21 cellular contexts compared by ENCODE assay signal in genomic region chr6:53822355-53823115, GRCh38. TPM values are rescaled to one million over a fixed set of nuclear protein-coding genes. Genes with fewer than 3 reads are reported as not detected.
DNase-seq lines count a peak whose midpoint lies in the region; ATAC-seq, FAIRE-seq and TF ChIP-seq lines count a peak whose summit lies in the region.
"Had no signal": no experiment of that assay in that cellular context is flagged by ENCODE, and none has a peak within 500 bp of the region (broad histone marks: within the 10 kb centered on the region; RNA-seq: fewer than 3 reads in every experiment).

No MANE protein-coding gene starts in this region.

- no peak overlapping the region for H3K23ac ChIP-seq in neuronal stem cell (ENCODE audit: low read depth, low read length, poor library complexity)

- H3K27ac Mint-ChIP-seq in nephron: peak overlapping the region; percentile 60 to 89 (median 61)

- no peak for ATAC-seq in HepG2
- no peak for ATAC-seq in right lobe of liver
- no peak for ATAC-seq in pancreas
- no peak for ATAC-seq in GM21367 (IDR thresholded peaks at IDR 0.05; ENCODE audit: unreplicated experiment)
- ATAC-seq: A549 had no signal

- H3K4me3 Mint-ChIP-seq in nephron: peak overlapping the region in 1 of 3 experiments; percentile 4
- H3K4me3 Mint-ChIP-seq: CD4-positive, alpha-beta memory T cell had no signal

- H4K20me1 ChIP-seq in HepG2 (ENCODE audit: insufficient read depth, low read length): peaks cover 4% of the 10 kb centered on the region

- no peak overlapping the region for H2AK5ac ChIP-seq in neuronal stem cell (ENCODE audit: low read depth, low read length)

- no peaks in the 10 kb centered on the region for H3K27me3 Mint-ChIP-seq in nephron (ENCODE audit: low read depth)
- H3K27me3 Mint-ChIP-seq: CD4-positive, alpha-beta memory T cell had no signal

- TF ChIP-seq RAD21 in HepG2 (CRISPR knock-in tag; IDR thresholded peaks at IDR 0.05): no peak

- H3K79me1 ChIP-seq in neuronal stem cell (ENCODE audit: low read depth, low read length): no peaks in the 10 kb centered on the region

- H3K27ac ChIP-seq in HepG2 (ENCODE audit: extremely low read length, insufficient read depth, low read length) (no peak overlapping the region), right lobe of liver (no peak overlapping the region), pancreas (no peak overlapping the region), neuronal stem cell (replicated peaks; ENCODE audit: low read length) (no peak overlapping the region)
- H3K27ac ChIP-seq: A549, KMS-11 had no signal

- no peak overlapping the region for H2BK15ac ChIP-seq in neuronal stem cell (ENCODE audit: low read length)

- BruUV-seq in HepG2 (replicated peaks; lab: Mats Ljungman, UMichigan): no TSS peak

- H3K36me3 Mint-ChIP-seq in nephron (ENCODE audit: low read depth): no peaks in the 10 kb centered on the region
- H3K36me3 Mint-ChIP-seq: CD4-positive, alpha-beta memory T cell had no signal

- H3K27me3 ChIP-seq in HepG2 (ENCODE audit: control insufficient read depth in 1 of 2, insufficient read depth in 2 of 2, low read length in 2 of 2) (no peaks in the 10 kb centered on the region), right lobe of liver (no peaks in the 10 kb centered on the region), pancreas (no peaks in the 10 kb centered on the region), neuronal stem cell (ENCODE audit: control insufficient read depth in 3 of 3, insufficient read depth in 3 of 3, low read depth in 1 of 3, low read length in 3 of 3) (no peaks in the 10 kb centered on the region)

- no peak overlapping the region for H2BK5ac ChIP-seq in neuronal stem cell (ENCODE audit: low read length)

- H3K4me1 ChIP-seq in HepG2 (ENCODE audit: insufficient read depth, low read length) (peaks cover 34% of the 10 kb centered on the region), right lobe of liver (no peaks in the 10 kb centered on the region), pancreas (no peaks in the 10 kb centered on the region), neuronal stem cell (ENCODE audit: control insufficient read depth in 2 of 2, insufficient read depth in 1 of 2, low read depth in 1 of 2, low read length in 2 of 2) (peaks cover 0 to 2% of the 10 kb centered on the region in 2 donors)

- no peaks in the 10 kb centered on the region for H3K9me3 Mint-ChIP-seq in nephron

- H3K4me2 ChIP-seq in HepG2 (ENCODE audit: low read depth, low read length): no peak overlapping the region
- H3K4me2 ChIP-seq in neuronal stem cell (ENCODE audit: insufficient read depth, low read length, poor library complexity, severe bottlenecking): no peak overlapping the region
- H3K4me2 ChIP-seq: A549, KMS-11 had no signal

- no peak overlapping the region for H3K4me3 ChIP-seq in HepG2 (replicated peaks in 1 of 3; ENCODE audit: insufficient read depth in 1 of 3, low read depth in 2 of 3, low read length in 3 of 3)
- H3K4me3 ChIP-seq in right lobe of liver: no peak overlapping the region
- H3K4me3 ChIP-seq in pancreas: no peak overlapping the region
- H3K4me3 ChIP-seq in neuronal stem cell (ENCODE audit: low read length in 2 of 2): no peak overlapping the region
- H3K4me3 ChIP-seq: A549 had no signal

- H4K8ac ChIP-seq in neuronal stem cell (ENCODE audit: low read depth, low read length): no peak overlapping the region

- H3K9ac ChIP-seq in HepG2 (ENCODE audit: insufficient read depth, low read depth, low read length): no peak overlapping the region
- H3K9ac ChIP-seq in neuronal stem cell (ENCODE audit: low read depth, low read length, poor library complexity): no peak overlapping the region
- H3K9ac ChIP-seq: KMS-11 had no signal

- no peak overlapping the region for H3K18ac ChIP-seq in neuronal stem cell (ENCODE audit: low read length)

- CTCF ChIA-PET in HepG2 (lab: Yijun Ruan, JAX; ENCODE audit: low intra/inter-chr PET ratio, low total read pairs): no interaction called here

- peaks cover 80% of the 10 kb centered on the region for H3K79me2 ChIP-seq in HepG2 (ENCODE audit: insufficient read depth, low read length)

- no peak overlapping the region for H2AFZ ChIP-seq in HepG2 (ENCODE audit: low read length)
- H2AFZ ChIP-seq in neuronal stem cell (ENCODE audit: low read length): no peak overlapping the region

- no peak overlapping the region for H2BK12ac ChIP-seq in neuronal stem cell (ENCODE audit: low read length)

- H2BK120ac ChIP-seq in neuronal stem cell (ENCODE audit: low read depth, low read length): no peak overlapping the region

- peaks cover 44% of the 10 kb centered on the region for H3K4me1 Mint-ChIP-seq in nephron

- H3K4ac ChIP-seq in neuronal stem cell (ENCODE audit: low read length): no peak overlapping the region

- POLR2A ChIA-PET in HepG2 (lab: Yijun Ruan, JAX): interaction anchor here (1.0 kb wide), 1 partner anchor 28 kb away, joined by 3 read pairs; the partner anchor contains the start of gene LRRC1

- no peaks in the 10 kb centered on the region for H3K9me3 ChIP-seq in HepG2 (ENCODE audit: low read length)
- no peaks in the 10 kb centered on the region for H3K9me3 ChIP-seq in right lobe of liver
- H3K9me3 ChIP-seq in pancreas: no peaks in the 10 kb centered on the region
- H3K9me3 ChIP-seq in neuronal stem cell (replicated peaks in 1 of 2; ENCODE audit: control insufficient read depth in 2 of 2, insufficient read depth in 1 of 2, low read depth in 1 of 2, low read length in 2 of 2): no peaks in the 10 kb centered on the region
- H3K9me3 ChIP-seq: A549 had no signal

- FAIRE-seq in HepG2 (lab: Jason Lieb, UNC) (no peak), pancreas (lab: Jason Lieb, UNC) (no peak)
- FAIRE-seq: A549, GM12892, GM18507, H1 had no signal

- TF ChIP-seq POLR2A in HepG2 (IDR thresholded peaks at IDR 0.05; ENCODE audit: insufficient read depth in 1 of 2, low read depth in 2 of 2, low read length in 2 of 2) (no peak), right lobe of liver (IDR thresholded peaks at IDR 0.05) (no peak)

- intact Hi-C loops in HepG2 (cut with micrococcal nuclease; ENCODE audit: unreplicated experiment) (no loop called here), right lobe of liver (cut with DNase I) (no loop called here), pancreas (cut with DNase I) (no loop called here)

- H4K91ac ChIP-seq in neuronal stem cell (ENCODE audit: low read depth, low read length, poor library complexity): no peak overlapping the region

- DNase-seq in HepG2 (ENCODE audit: low spot score) (no peak), right lobe of liver (no peak), NCI-H510A treated with DMSO at 0.1 percent for 48 hours (lab: John Stamatoyannopoulos, UW) (peak; percentile 65), SK-N-DZ (ENCODE audit: low spot score) (no peak), pancreas (no peak), neuronal stem cell (ENCODE audit: low spot score) (no peak)
- DNase-seq: Calu3; CD4-positive, alpha-beta memory T cell; MV-4-11; NCI-H1694 treated with DMSO at 0.1 percent for 48 hours; NCI-H2171; NCI-H446; NCI-H774; RPMI8226 had no signal

- no peak for TF ChIP-seq CTCF in HepG2 (CRISPR knock-in tag; IDR thresholded peaks at IDR 0.05)
- TF ChIP-seq CTCF in right lobe of liver (IDR thresholded peaks at IDR 0.05): no peak
- TF ChIP-seq CTCF in nephron (IDR thresholded peaks at IDR 0.05; ENCODE audit: unreplicated experiment in 3 of 3): no peak
- no peak for TF ChIP-seq CTCF in pancreas (IDR thresholded peaks at IDR 0.05)

- WGBS in HepG2 (ENCODE audit: low lambda C conversion rate): 97% methylated on average over 10 of the region's 10 CpGs
- 73% methylated on average over 10 of the region's 10 CpGs for WGBS in right lobe of liver (ENCODE audit: insufficient coverage, low coverage, low lambda C conversion rate, missing lambda C conversion rate)
- 65 to 68% methylated on average over 10 of the region's 10 CpGs for WGBS in pancreas, 2 donors
- WGBS in neuronal stem cell (ENCODE audit: extremely low coverage in 2 of 2, insufficient read length in 2 of 2, insufficient replicate concordance in 1 of 2), 2 donors: no CpG with 5 or more reads among the region's 10 CpGs

- TF ChIP-seq EP300 in HepG2 (IDR thresholded peaks at IDR 0.05; ENCODE audit: low read depth in 2 of 2, low read length in 2 of 2): no peak
- no peak for TF ChIP-seq EP300 in HepG2 (CRISPR knock-in tag; IDR thresholded peaks at IDR 0.05; ENCODE audit: borderline replicate concordance)

- in situ Hi-C loops in HepG2 (cut with HindIII; ENCODE audit: extremely low pct_ligation_motif_present, low pct_unique_long_range_greater_than_20kb): no loop called here

- no peak overlapping the region for H3K14ac ChIP-seq in neuronal stem cell (ENCODE audit: low read length)

- no peaks in the 10 kb centered on the region for H3K36me3 ChIP-seq in HepG2 (replicated peaks in 1 of 2; ENCODE audit: control insufficient read depth in 1 of 2, insufficient read depth in 2 of 2, low read length in 2 of 2)
- H3K36me3 ChIP-seq in right lobe of liver: no peaks in the 10 kb centered on the region
- H3K36me3 ChIP-seq in pancreas: no peaks in the 10 kb centered on the region
- H3K36me3 ChIP-seq in neuronal stem cell (replicated peaks in 1 of 2; ENCODE audit: control insufficient read depth in 2 of 2, insufficient read depth in 2 of 2, low read length in 2 of 2): no peaks in the 10 kb centered on the region

RNA-seq across cellular contexts. Expression of gene LRRC1, which starts 27.7 kb away (rescaled TPM):
- total RNA-seq in HepG2 (2016; rRNA removed; fragmentation: Illumina TruSeq; extraction: Trizol) (27.7 and 31.6 TPM in 2 replicates), right lobe of liver (1 to 10 TPM in 4 of 6 experiments, under 1 TPM in 2; 0.46 to 3.2 (median 1.4) TPM), pancreas (10 to 100 TPM in 1 of 6 donors, 1 to 10 TPM in 5; 5.2 to 11.6 (median 7.6) TPM)
- total RNA-seq in HepG2 (2016; cell fraction: cytosol; rRNA removed; fragmentation: Illumina TruSeq; extraction: Trizol; ENCODE audit: low read depth): 5.6 and 6.2 TPM in 2 replicates
- total RNA-seq in HepG2 (2016; cell fraction: insoluble cytoplasmic fraction; rRNA removed; fragmentation: Illumina TruSeq; extraction: Trizol): 29.5 and 30.9 TPM in 2 replicates
- total RNA-seq in HepG2 (2016; cell fraction: membrane; rRNA removed; fragmentation: Illumina TruSeq; extraction: Trizol): 15.3 and 17.6 TPM in 2 replicates
- 29.7 and 30.0 TPM in 2 replicates for total RNA-seq in HepG2 (2016; cell fraction: nucleus; rRNA removed; fragmentation: Illumina TruSeq; extraction: Trizol)
- polyA plus RNA-seq in HepG2 (2011; rRNA removed) (13.1 and 15.6 TPM in 2 replicates), pancreas (10 to 100 TPM in 1 of 2 donors, 1 to 10 TPM in 1; 7.2 to 10.2 TPM)
- 9.5 and 12.1 TPM in 2 replicates for polyA plus RNA-seq in HepG2 (2011; cell fraction: cytosol; rRNA removed)
- 20.2 and 23.5 TPM in 2 replicates for polyA plus RNA-seq in HepG2 (2011; cell fraction: nucleus; rRNA removed)
- 12.8 and 20.0 TPM in 2 replicates for polyA plus RNA-seq in HepG2 (2012)
- polyA plus RNA-seq in HepG2 (2016; cell fraction: cytosol; fragmentation: Illumina TruSeq; extraction: Trizol; ENCODE audit: low read depth): 2.9 and 3.4 TPM in 2 replicates
- polyA plus RNA-seq in HepG2 (2016; cell fraction: insoluble cytoplasmic fraction; fragmentation: Illumina TruSeq; extraction: Trizol; ENCODE audit: low read depth): 30.2 and 31.3 TPM in 2 replicates
- 8.2 and 8.7 TPM in 2 replicates for polyA plus RNA-seq in HepG2 (2016; cell fraction: membrane; fragmentation: Illumina TruSeq; extraction: Trizol; ENCODE audit: low read depth)
- polyA plus RNA-seq in HepG2 (2016; cell fraction: nucleus; fragmentation: Illumina TruSeq; extraction: Trizol; ENCODE audit: insufficient read depth, low read depth): 30.0 and 31.5 TPM in 2 replicates
- 9.7 and 25.8 TPM in 2 replicates for polyA minus RNA-seq in HepG2 (2011; rRNA and poly(A)+ RNA removed; ENCODE audit: low replicate concordance)
- 9.8 and 10.7 TPM in 2 replicates for polyA minus RNA-seq in HepG2 (2011; cell fraction: cytosol; rRNA and poly(A)+ RNA removed)
- polyA minus RNA-seq in HepG2 (2011; cell fraction: nucleus; rRNA and poly(A)+ RNA removed): 32.8 and 35.4 TPM in 2 replicates
- polyA plus RNA-seq in SK-N-DZ (2014; cell fraction: cytosol; rRNA removed): 5.0 and 7.0 TPM in 2 replicates
- 7.8 and 13.3 TPM in 2 replicates for polyA plus RNA-seq in SK-N-DZ (2014; cell fraction: nucleus; rRNA removed)
- 7.5 TPM for polyA plus RNA-seq in neuronal stem cell (2013, experiment 1 of 2)
- 7.4 TPM for polyA plus RNA-seq in neuronal stem cell (2013, experiment 2 of 2)
